Comparison of ENCODE assay signal across 10 cellular contexts in the genomic region with DNA sequence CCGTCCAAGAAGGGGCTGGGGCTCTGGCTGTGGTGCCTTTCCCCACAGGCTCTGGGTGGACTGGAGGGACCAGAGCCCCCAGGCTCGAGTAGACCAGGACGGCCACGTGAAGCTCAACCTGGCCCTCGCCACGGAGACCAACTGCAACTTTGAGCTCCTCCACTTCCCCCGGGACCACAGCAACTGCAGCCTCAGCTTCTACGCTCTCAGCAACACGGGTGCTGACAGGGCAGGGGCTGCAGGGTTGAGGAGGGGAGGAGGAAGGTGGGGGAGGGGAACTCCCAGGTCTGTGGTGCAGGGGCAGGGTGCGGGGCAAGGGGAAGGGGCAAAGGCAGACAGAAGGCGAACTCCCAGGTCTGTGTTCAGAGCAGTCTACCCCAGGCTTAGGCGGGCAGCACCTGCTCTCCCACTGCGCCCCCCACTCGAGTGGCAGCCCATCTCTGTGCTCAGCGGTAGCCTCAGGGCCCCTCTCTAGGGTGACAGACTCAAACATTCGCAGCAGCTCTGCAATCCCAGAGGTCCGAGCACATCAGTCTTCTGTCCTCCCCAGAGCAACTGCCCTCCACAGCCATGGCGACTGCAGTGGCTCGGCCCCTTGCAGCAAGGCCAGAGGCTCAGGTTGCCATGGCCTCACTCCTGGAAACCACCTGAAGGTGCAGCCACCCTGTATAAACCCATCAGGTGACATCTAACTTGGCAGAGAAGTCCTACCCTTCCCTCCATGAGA. TPM values are rescaled to one million over a fixed set of nuclear protein-coding genes. Genes with fewer than 3 reads are reported as not detected.
A peak's percentile ranks its signal among the peaks of the same experiment; 100 is the strongest.
DNase-seq lines count a peak whose midpoint lies in the region; ATAC-seq and TF ChIP-seq lines count a peak whose summit lies in the region.
"Had no signal": no experiment of that assay in that cellular context is flagged by ENCODE, and none has a peak within 500 bp of the region (broad histone marks: within the 10 kb centered on the region; RNA-seq: fewer than 3 reads in every experiment).

No MANE protein-coding gene starts in this region.

- ATAC-seq in HG02885 (IDR thresholded peaks at IDR 0.05; ENCODE audit: poor library complexity, unreplicated experiment) = no peak

- in situ Hi-C loops in brain microvascular endothelial cell (cut with HindIII; ENCODE audit: low pct_ligation_motif_present, low sequenced_read_pairs) = no loop called here

- intact Hi-C loops in CD4-positive, alpha-beta memory T cell (cut with micrococcal nuclease) = no loop called here

- no peak overlapping the region for H3K23ac ChIP-seq in mesendoderm (ENCODE audit: low read length)

- CTCF ChIA-PET in CD4-positive, alpha-beta memory T cell (lab: Charles Lee; ENCODE audit: partially characterized antibody) = interaction anchor here (1.1 to 1.5 kb wide), 4 partner anchors 11 to 318 kb away, joined by 3 to 4 read pairs (median 4); no protein-coding TSS in a partner anchor

- peaks cover 6 to 15% of the 10 kb centered on the region in 2 donors for H3K36me3 Mint-ChIP-seq in CD4-positive, alpha-beta memory T cell

- H3K4me2 ChIP-seq in mesendoderm (ENCODE audit: low read length) = no peak overlapping the region

- no peak overlapping the region for H4K8ac ChIP-seq in mesendoderm (ENCODE audit: low read depth, low read length)

- no peak overlapping the region for H3K18ac ChIP-seq in mesendoderm (ENCODE audit: low read length)

- POLR2A ChIA-PET in CD4-positive, alpha-beta memory T cell (lab: Charles Lee; ENCODE audit: partially characterized antibody) = interaction anchor here (0.5 to 2.8 kb wide), 10 partner anchors 9 to 398 kb away, joined by 3 to 14 read pairs (median 3); a partner anchor contains a TSS

- peak overlapping the region in 3 of 7 donors; percentile 22 to 63 (median 56) for H3K27ac Mint-ChIP-seq in CD4-positive, alpha-beta memory T cell
- H3K27ac Mint-ChIP-seq: activated naive CD4-positive, alpha-beta T cell treated with anti-CD3 and anti-CD28 coated beads for 36 hours had no signal

- H2AK5ac ChIP-seq in mesendoderm (ENCODE audit: low read length) = no peak overlapping the region

- no peak overlapping the region for H2BK15ac ChIP-seq in mesendoderm (replicated peaks; ENCODE audit: low read depth)

- no CpG with 5 or more reads among the region's 19 CpGs for WGBS in mesendoderm (ENCODE audit: extremely low coverage, insufficient coverage, low lambda C conversion rate)

- H2BK5ac ChIP-seq in mesendoderm (ENCODE audit: low read length) = no peak overlapping the region

- H3K4me3 ChIP-seq in mesendoderm (ENCODE audit: low read length) (no peak overlapping the region), brain microvascular endothelial cell (ENCODE audit: low read depth, low read length) (no peak overlapping the region)
- no peak overlapping the region for H3K4me3 ChIP-seq in CD4-positive, alpha-beta memory T cell (ENCODE audit: low read length in 2 of 2)

- no peaks in the 10 kb centered on the region for H3K79me1 ChIP-seq in mesendoderm (ENCODE audit: low read length)

- no peak overlapping the region for H2BK120ac ChIP-seq in mesendoderm (ENCODE audit: low read depth, low read length)

- peak overlapping the region; percentile 65 for H3K56ac ChIP-seq in mesendoderm (ENCODE audit: low read length)

- peaks cover 18 to 47% (median 33%) of the 10 kb centered on the region in 4 donors for H3K4me1 Mint-ChIP-seq in CD4-positive, alpha-beta memory T cell

- peak overlapping the region; percentile 25 for H3K9ac ChIP-seq in mesendoderm (ENCODE audit: low read length)

- no peaks in the 10 kb centered on the region for H3K79me2 ChIP-seq in mesendoderm (ENCODE audit: control insufficient read depth, insufficient read depth, low read length)

- TF ChIP-seq CTCF in brain microvascular endothelial cell (IDR thresholded peaks at IDR 0.05; ENCODE audit: low read depth, low read length, missing control alignments) = no peak

- H3K9me3 ChIP-seq in CD4-positive, alpha-beta memory T cell (ENCODE audit: control insufficient read depth in 1 of 2, low read length in 2 of 2) = no peaks in the 10 kb centered on the region

- H3K4ac ChIP-seq in mesendoderm (ENCODE audit: low read depth, low read length) = no peak overlapping the region

- H3K27ac ChIP-seq in mesendoderm (ENCODE audit: low read depth, low read length) = no peak overlapping the region
- no peak overlapping the region for H3K27ac ChIP-seq in CD4-positive, alpha-beta memory T cell (ENCODE audit: low read depth, low read length)
- no peak overlapping the region for H3K27ac ChIP-seq in brain microvascular endothelial cell

- peaks cover 28% of the 10 kb centered on the region for H3K27me3 ChIP-seq in mesendoderm (ENCODE audit: insufficient read depth, low read length, poor library complexity)
- H3K27me3 ChIP-seq in CD4-positive, alpha-beta memory T cell (ENCODE audit: insufficient read depth, low read length) = peaks cover 22% of the 10 kb centered on the region
- H3K27me3 ChIP-seq in brain microvascular endothelial cell (replicated peaks) = peaks cover 46% of the 10 kb centered on the region

- H4K5ac ChIP-seq in mesendoderm (ENCODE audit: low read length) = no peak overlapping the region

- H3K4me1 ChIP-seq in mesendoderm (ENCODE audit: control insufficient read depth, low read depth, low read length) = peaks cover 10% of the 10 kb centered on the region
- H3K4me1 ChIP-seq in CD4-positive, alpha-beta memory T cell (ENCODE audit: insufficient read depth, low read length) = peaks cover 31% of the 10 kb centered on the region

- H3K36me3 ChIP-seq in mesendoderm (ENCODE audit: control insufficient read depth, insufficient read depth, low read length) = peaks cover 2% of the 10 kb centered on the region
- H3K36me3 ChIP-seq in CD4-positive, alpha-beta memory T cell (ENCODE audit: insufficient read depth, low read length) = peaks cover 21% of the 10 kb centered on the region
- peaks cover 19% of the 10 kb centered on the region for H3K36me3 ChIP-seq in brain microvascular endothelial cell (replicated peaks)

- TF ChIP-seq POLR2A in GM15510 (IDR thresholded peaks at IDR 0.05; ENCODE audit: borderline replicate concordance, extremely low read depth, insufficient read length) = peak; percentile 17
- TF ChIP-seq POLR2A in Raji (IDR thresholded peaks at IDR 0.05; ENCODE audit: insufficient read depth, low read depth, low read length) = peak; percentile 9; the same call in 1 of the 2 replicates

- DNase-seq in mesendoderm = peak; percentile 51
- DNase-seq in CD4-positive, alpha-beta memory T cell = no peak
- DNase-seq in brain microvascular endothelial cell = no peak
- DNase-seq: activated CD4-positive, CD25-positive, alpha-beta regulatory T cell; activated naive CD4-positive, alpha-beta T cell treated with anti-CD3 and anti-CD28 coated beads for 36 hours; KG1 had no signal

- H3K9me3 Mint-ChIP-seq in CD4-positive, alpha-beta memory T cell = peaks cover 0 to 3% (median 0%) of the 10 kb centered on the region in 8 donors
- H3K9me3 Mint-ChIP-seq: activated naive CD4-positive, alpha-beta T cell treated with anti-CD3 and anti-CD28 coated beads for 36 hours had no signal

- peak overlapping the region in 1 of 8 donors; percentile 16 for H3K4me3 Mint-ChIP-seq in CD4-positive, alpha-beta memory T cell
- H3K4me3 Mint-ChIP-seq: activated naive CD4-positive, alpha-beta T cell treated with anti-CD3 and anti-CD28 coated beads for 36 hours had no signal

- peaks cover 9 to 10% of the 10 kb centered on the region in 2 donors for H3K27me3 Mint-ChIP-seq in CD4-positive, alpha-beta memory T cell

RNA-seq across cellular contexts. Expression of a gene that starts 1.4 kb away (rescaled TPM):
- polyA plus RNA-seq in mesendoderm (2013, experiment 1 of 2) = 0.03 TPM
- 0.01 TPM for polyA plus RNA-seq in mesendoderm (2013, experiment 2 of 2)
- under 1 TPM in 1 of 2 experiments, not detected in 1; 0.35 TPM for total RNA-seq in CD4-positive, alpha-beta memory T cell
- 1 to 10 TPM in 1 of 2 donors, not detected in 1; 1.0 TPM for polyA plus RNA-seq in CD4-positive, alpha-beta memory T cell
- total RNA-seq: dermis microvascular lymphatic vessel endothelial cell had no signal

RNA-seq across cellular contexts. Expression of a gene that starts 5.8 kb away (rescaled TPM):
- 0.24 TPM for polyA plus RNA-seq in mesendoderm (2013, experiment 1 of 2)
- polyA plus RNA-seq in mesendoderm (2013, experiment 2 of 2) = 0.15 TPM
- not detected for total RNA-seq in CD4-positive, alpha-beta memory T cell
- under 1 TPM in 1 of 2 donors, not detected in 1; 0.37 TPM for polyA plus RNA-seq in CD4-positive, alpha-beta memory T cell

RNA-seq across cellular contexts. Expression of a gene that starts 8.1 kb away (rescaled TPM):
- 61.7 TPM for polyA plus RNA-seq in mesendoderm (2013, experiment 1 of 2)
- 60.7 TPM for polyA plus RNA-seq in mesendoderm (2013, experiment 2 of 2)
- 10 to 100 TPM; 86.5 to 92.4 TPM for total RNA-seq in CD4-positive, alpha-beta memory T cell
- polyA plus RNA-seq in CD4-positive, alpha-beta memory T cell = 10 to 100 TPM; 59.1 to 84.9 TPM

RNA-seq across cellular contexts. Expression of a gene that starts 23.2 kb away (rescaled TPM):
- 58.1 TPM for polyA plus RNA-seq in mesendoderm (2013, experiment 1 of 2)
- 61.9 TPM for polyA plus RNA-seq in mesendoderm (2013, experiment 2 of 2)
- total RNA-seq in CD4-positive, alpha-beta memory T cell = 100 to 1,000 TPM; 183 to 184 TPM
- 10 to 100 TPM; 36.2 to 66.9 TPM for polyA plus RNA-seq in CD4-positive, alpha-beta memory T cell

RNA-seq across cellular contexts. Expression of a gene that starts 53.3 kb away (rescaled TPM):
- polyA plus RNA-seq in mesendoderm (2013, experiment 1 of 2) = 0.14 TPM
- polyA plus RNA-seq in mesendoderm (2013, experiment 2 of 2) = 0.11 TPM
- total RNA-seq in CD4-positive, alpha-beta memory T cell = not detected
- polyA plus RNA-seq in CD4-positive, alpha-beta memory T cell = not detected
